ENCODE assay signal across 15 cellular contexts in the genomic region with DNA sequence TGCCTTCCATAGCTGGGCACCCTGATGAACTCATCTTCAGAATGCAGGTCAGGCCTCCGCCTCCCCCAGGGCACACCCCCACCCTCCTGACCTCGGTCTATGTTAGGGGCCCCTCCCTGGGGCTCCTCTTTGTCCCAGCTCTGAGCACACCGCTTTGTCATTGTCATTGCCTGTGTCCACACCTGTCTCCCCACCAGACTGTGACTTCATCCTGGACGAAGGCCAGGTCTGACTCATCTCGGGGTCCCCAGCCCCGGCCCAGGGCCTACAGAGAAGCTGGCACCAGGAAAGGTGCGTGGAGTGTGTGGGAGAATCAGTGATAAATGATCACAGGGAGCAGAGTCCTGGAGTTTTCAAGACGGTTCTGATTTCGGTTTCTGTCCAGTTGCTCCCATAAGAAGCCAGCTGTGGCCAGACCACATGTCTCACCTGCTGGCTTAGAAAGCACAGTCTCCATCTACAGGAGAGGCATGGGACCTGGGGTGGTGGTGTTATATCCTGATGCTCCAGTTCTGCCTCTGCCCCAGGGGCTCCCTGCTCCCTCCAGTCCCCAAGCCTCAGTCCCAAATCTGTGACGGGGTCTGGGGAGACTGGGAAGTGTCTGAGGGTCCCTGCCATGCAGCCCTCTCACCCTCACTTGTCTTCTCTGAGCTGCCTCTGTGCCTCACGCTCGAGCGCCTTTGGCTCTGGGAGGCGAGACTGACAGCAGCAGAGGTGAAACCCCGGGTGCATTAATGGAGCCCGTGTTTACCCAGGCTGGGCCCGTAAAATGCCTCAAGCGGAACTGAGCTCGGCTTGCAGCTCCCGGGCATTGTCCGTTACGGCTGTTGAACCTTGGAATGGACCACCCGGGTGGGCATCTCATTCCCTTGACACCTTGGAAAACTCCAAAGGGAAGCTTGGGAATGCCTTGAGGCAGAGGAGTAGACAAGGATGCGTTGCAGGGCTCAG.
DNase-seq lines count a peak whose midpoint lies in the region.
"Had no signal": no experiment of that assay in that cellular context is flagged by ENCODE, and none has a peak within 500 bp of the region (broad histone marks: within the 10 kb centered on the region; RNA-seq: fewer than 3 reads in every experiment).

No MANE protein-coding gene starts in this region.

- DNase-seq in NCI-H1105 treated with DMSO at 0.1 percent for 48 hours (lab: John Stamatoyannopoulos, UW): peak; percentile 20
- no peak for DNase-seq in NCI-H1105 (lab: John Stamatoyannopoulos, UW)
- DNase-seq in LoVo (ENCODE audit: low spot score): peak; percentile 1
- DNase-seq in SJCRH30: peak; percentile 97 to 99
- DNase-seq in retina: peak; percentile 55
- DNase-seq in HuH-7 (ENCODE audit: low spot score): no peak
- no peak for DNase-seq in UCSD-AML1 (lab: John Stamatoyannopoulos, UW; ENCODE audit: unreplicated experiment)
- DNase-seq in posterior vena cava (ENCODE audit: low spot score): no peak
- DNase-seq: activated CD8-positive, alpha-beta memory T cell treated with anti-CD3 and anti-CD28 coated beads, Interleukin-2, amount 50 U/mL, for 4 hours; natural killer cell; NCI-H1436 treated with DMSO at 0.1 percent for 48 hours; Peyer's patch; T1000 had no signal

- peak overlapping the region; percentile 99 for H3K27ac ChIP-seq in SJCRH30
- H3K27ac ChIP-seq: 22Rv1, adrenal gland, Peyer's patch had no signal

- intact Hi-C loops in posterior vena cava (cut with DNase I): no loop called here

- H3K27me3 ChIP-seq in SJCRH30: no peaks in the 10 kb centered on the region
- H3K27me3 ChIP-seq: adrenal gland, Peyer's patch had no signal

- H3K36me3 ChIP-seq in SJCRH30: no peaks in the 10 kb centered on the region
- H3K36me3 ChIP-seq: adrenal gland, Peyer's patch had no signal

- H3K4me3 ChIP-seq in SJCRH30: peak overlapping the region; percentile 11
- H3K4me3 ChIP-seq: adrenal gland, Peyer's patch had no signal

- no peaks in the 10 kb centered on the region for H3K9me3 ChIP-seq in SJCRH30 (replicated peaks)
- H3K9me3 ChIP-seq: adrenal gland had no signal

- H3K4me1 ChIP-seq in SJCRH30: peaks cover 42% of the 10 kb centered on the region
- H3K4me1 ChIP-seq: adrenal gland had no signal

Comparison
In these comparisons a context has a peak if more than half of its experiments do, and no peak if none do; other contexts are left out.
1. DNase-seq: peak in NCI-H1105 treated with DMSO at 0.1 percent for 48 hours (single experiment), LoVo (single experiment), SJCRH30 (2 of 2) and retina (single experiment); none in NCI-H1105 (single experiment), HuH-7 (single experiment), UCSD-AML1 (single experiment) and posterior vena cava (single experiment).